Comparison of ENCODE assay signal across 20 cellular contexts in genomic region chr5:2388005-2388361, GRCh38.
DNase-seq lines count a peak whose midpoint lies in the region; ATAC-seq and TF ChIP-seq lines count a peak whose summit lies in the region.
"Had no signal": no experiment of that assay in that cellular context is flagged by ENCODE, and none has a peak within 500 bp of the region (broad histone marks: within the 10 kb centered on the region; RNA-seq: fewer than 3 reads in every experiment).

No MANE protein-coding gene starts in this region.

- no peaks in the 10 kb centered on the region for H3K9me3 Mint-ChIP-seq in endodermal cell
- H3K9me3 Mint-ChIP-seq in activated T-cell treated with anti-CD3 and anti-CD28 coated beads, Interleukin-2, amount 50 U/mL, for 4 hours: no peaks in the 10 kb centered on the region

- no peaks in the 10 kb centered on the region for H3K36me3 Mint-ChIP-seq in endodermal cell (ENCODE audit: low read depth)
- H3K36me3 Mint-ChIP-seq in activated T-cell treated with anti-CD3 and anti-CD28 coated beads, Interleukin-2, amount 50 U/mL, for 4 hours (ENCODE audit: insufficient read depth): no peaks in the 10 kb centered on the region
- H3K36me3 Mint-ChIP-seq: CD4-positive, alpha-beta memory T cell had no signal

- H3K27me3 ChIP-seq in endodermal cell (ENCODE audit: control insufficient read depth, insufficient read depth, low read length, poor library complexity, severe bottlenecking): no peaks in the 10 kb centered on the region
- no peaks in the 10 kb centered on the region for H3K27me3 ChIP-seq in lower lobe of right lung (ENCODE audit: low read depth)
- no peaks in the 10 kb centered on the region for H3K27me3 ChIP-seq in ascending aorta
- H3K27me3 ChIP-seq: BLaER1 treated with 17β-estradiol and CSF1 and Interleukin-3, amounts not matched to agents 10 nM and 100 nM; SJSA1 had no signal

- 85 to 92% methylated on average over 9 to 12 of the region's 12 CpGs for WGBS in endodermal cell (ENCODE audit: insufficient coverage in 1 of 2, insufficient read length in 1 of 2), 2 experiments

- no peak overlapping the region for H3K27ac ChIP-seq in endodermal cell (ENCODE audit: low read depth, low read length)
- H3K27ac ChIP-seq in lower lobe of right lung: peak overlapping the region; percentile 31
- H3K27ac ChIP-seq in ascending aorta: no peak overlapping the region
- H3K27ac ChIP-seq: BLaER1 treated with 17β-estradiol and CSF1 and Interleukin-3, amounts not matched to agents 10 nM and 100 nM; KMS-11; SJSA1 had no signal

- no peak for TF ChIP-seq CTCF in endodermal cell (conservative IDR thresholded peaks at IDR 0.05)
- TF ChIP-seq CTCF in lower lobe of right lung (IDR thresholded peaks at IDR 0.05): no peak
- TF ChIP-seq CTCF in ascending aorta (IDR thresholded peaks at IDR 0.05): no peak

- H3K4me3 ChIP-seq in endodermal cell (ENCODE audit: low read length) (no peak overlapping the region), lower lobe of right lung (peak overlapping the region; percentile 7), ascending aorta (no peak overlapping the region)
- H3K4me3 ChIP-seq: BLaER1 treated with 17β-estradiol and CSF1 and Interleukin-3, amounts not matched to agents 10 nM and 100 nM; GM12878; SJSA1 had no signal

- H3K4me1 Mint-ChIP-seq in endodermal cell: no peaks in the 10 kb centered on the region
- no peaks in the 10 kb centered on the region for H3K4me1 Mint-ChIP-seq in activated T-cell treated with anti-CD3 and anti-CD28 coated beads, Interleukin-2, amount 50 U/mL, for 4 hours (ENCODE audit: low read depth)

- no peak overlapping the region for H3K4me3 Mint-ChIP-seq in endodermal cell
- H3K4me3 Mint-ChIP-seq in activated T-cell treated with anti-CD3 and anti-CD28 coated beads, Interleukin-2, amount 50 U/mL, for 4 hours: no peak overlapping the region
- H3K4me3 Mint-ChIP-seq: CD4-positive, alpha-beta memory T cell had no signal

- DNase-seq in NCI-H2171 (lab: John Stamatoyannopoulos, UW): peak; percentile 98
- peak; percentile 43 for DNase-seq in endodermal cell
- DNase-seq in lower lobe of right lung: no peak
- DNase-seq in NK-92 treated with Interleukin-12 subunit alpha and Interleukin-12 subunit beta, amount 100 ng/mL, for 24 hours (lab: John Stamatoyannopoulos, UW): no peak
- no peak for DNase-seq in ascending aorta (ENCODE audit: low spot score in 2 of 2)
- DNase-seq in activated T-cell treated with anti-CD3 and anti-CD28 coated beads, Interleukin-2, amount 50 U/mL, for 4 hours: no peak
- DNase-seq: Caco-2; CD4-positive, alpha-beta memory T cell; DMS 273 treated with DMSO at 0.1 percent for 48 hours; DMS79 treated with DMSO at 0.1 percent for 48 hours; IMR-90; NCI-H1105 treated with DMSO at 0.1 percent for 48 hours; NCI-H1694 treated with DMSO at 0.1 percent for 48 hours; NCI-H2081 treated with DMSO at 0.1 percent for 48 hours; NCI-H748 treated with DMSO at 0.1 percent for 48 hours had no signal

- no peaks in the 10 kb centered on the region for H3K4me1 ChIP-seq in endodermal cell (ENCODE audit: control insufficient read depth, insufficient read depth, low read length)
- H3K4me1 ChIP-seq in lower lobe of right lung: no peaks in the 10 kb centered on the region
- no peaks in the 10 kb centered on the region for H3K4me1 ChIP-seq in ascending aorta
- H3K4me1 ChIP-seq: BLaER1 treated with 17β-estradiol and CSF1 and Interleukin-3, amounts not matched to agents 10 nM and 100 nM; Caco-2; SJSA1 had no signal

- no peak overlapping the region for H3K27ac Mint-ChIP-seq in endodermal cell
- H3K27ac Mint-ChIP-seq: CD4-positive, alpha-beta memory T cell had no signal

- H3K9me3 ChIP-seq in endodermal cell (ENCODE audit: control insufficient read depth, low read length): no peaks in the 10 kb centered on the region
- no peaks in the 10 kb centered on the region for H3K9me3 ChIP-seq in lower lobe of right lung
- no peaks in the 10 kb centered on the region for H3K9me3 ChIP-seq in ascending aorta
- H3K9me3 ChIP-seq: BLaER1 treated with 17β-estradiol and CSF1 and Interleukin-3, amounts not matched to agents 10 nM and 100 nM; Caco-2 had no signal

- no peak for ATAC-seq in lower lobe of right lung
- no peak for ATAC-seq in GM19455 (IDR thresholded peaks at IDR 0.05; ENCODE audit: unreplicated experiment)
- no peak for ATAC-seq in activated T-cell treated with anti-CD3 and anti-CD28 coated beads, Interleukin-2, amount 50 U/mL, for 4 hours
- ATAC-seq: GM12878 had no signal

- no peaks in the 10 kb centered on the region for H3K27me3 Mint-ChIP-seq in endodermal cell (ENCODE audit: insufficient read depth)
- peaks cover 4% of the 10 kb centered on the region for H3K27me3 Mint-ChIP-seq in activated T-cell treated with anti-CD3 and anti-CD28 coated beads, Interleukin-2, amount 50 U/mL, for 4 hours (ENCODE audit: low read depth)

- H3K36me3 ChIP-seq in endodermal cell (ENCODE audit: control insufficient read depth, insufficient read depth, low read length) (no peaks in the 10 kb centered on the region), lower lobe of right lung (no peaks in the 10 kb centered on the region), ascending aorta (no peaks in the 10 kb centered on the region)
- H3K36me3 ChIP-seq: BLaER1 treated with 17β-estradiol and CSF1 and Interleukin-3, amounts not matched to agents 10 nM and 100 nM; SJSA1 had no signal

- no peak overlapping the region for H3K9ac ChIP-seq in endodermal cell (ENCODE audit: extremely low read depth, low read length, poor library complexity, severe bottlenecking)
- H3K9ac ChIP-seq: BLaER1 treated with 17β-estradiol and CSF1 and Interleukin-3, amounts not matched to agents 10 nM and 100 nM; KMS-11 had no signal

- intact Hi-C loops in lower lobe of right lung (cut with DNase I) (no loop called here), ascending aorta (cut with DNase I) (no loop called here)

Comparison
In these comparisons a context has a peak if more than half of its experiments do, and no peak if none do; other contexts are left out.
1. DNase-seq: peak in NCI-H2171 (single experiment) and endodermal cell (single experiment); none in lower lobe of right lung (single experiment), NK-92 treated with Interleukin-12 subunit alpha and Interleukin-12 subunit beta, amount 100 ng/mL, for 24 hours (single experiment), ascending aorta (0 of 2) and activated T-cell treated with anti-CD3 and anti-CD28 coated beads, Interleukin-2, amount 50 U/mL, for 4 hours (single experiment).